ENCODE assay signal across 1 cellular context in the genomic region with DNA sequence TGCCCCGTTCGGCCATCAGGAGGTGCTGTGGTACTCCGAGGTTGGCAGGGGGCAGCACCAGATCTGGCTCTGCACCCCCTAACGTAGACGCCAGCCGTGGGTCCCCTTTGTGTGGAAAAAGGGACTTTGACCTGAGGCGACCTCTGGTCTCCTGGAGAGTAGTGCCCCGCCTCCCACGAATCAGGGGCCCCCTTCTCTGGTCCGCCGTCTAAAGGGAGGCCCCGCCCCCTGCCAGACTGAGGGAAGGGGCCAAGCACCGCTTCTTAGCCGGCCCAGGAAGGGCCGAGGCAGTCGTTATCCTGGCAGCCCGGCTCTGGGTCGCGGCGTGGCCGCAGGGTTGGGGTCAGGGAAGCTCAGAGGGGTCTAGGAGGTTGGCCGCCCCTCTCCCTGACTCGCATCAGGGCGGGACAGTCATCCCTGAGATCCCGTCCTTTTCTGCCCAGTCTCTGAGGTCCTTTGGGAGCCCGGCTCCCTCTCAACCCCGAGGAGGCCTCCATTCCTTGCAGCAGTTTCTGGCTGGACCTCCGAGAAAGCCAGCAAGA.
A peak's percentile ranks its signal among the peaks of the same experiment; 100 is the strongest.
TF ChIP-seq lines count a peak whose summit lies in the region.

No MANE protein-coding gene starts in this region.

TF ChIP-seq in H1, 55 proteins besides CTCF, POLR2A, EP300 and RAD21:
- TF ChIP-seq RBBP5 (IDR thresholded peaks at IDR 0.05; ENCODE audit: borderline replicate concordance, low read depth, low read length), result no peak
- TF ChIP-seq EZH2 (IDR thresholded peaks at IDR 0.05; ENCODE audit: low read depth, low read length, severe bottlenecking), result no peak
- TF ChIP-seq SP1 (IDR thresholded peaks at IDR 0.05; ENCODE audit: low read depth, low read length), result 0 out of 2 replicates have a peak, but pooled peaks have one; percentile 3
- 0 out of 4 replicates have a peak, but pooled peaks of 1 of the 2 experiments have one; percentile 50 for TF ChIP-seq HDAC2 (IDR thresholded peaks at IDR 0.05; ENCODE audit: borderline replicate concordance in 1 of 2, low read depth in 2 of 2, low read length in 2 of 2)
- TF ChIP-seq TAF7 (optimal IDR thresholded peaks at IDR 0.05; ENCODE audit: borderline replicate concordance, low read depth, low read length), result peak; percentile 57
- TF ChIP-seq POLR2AphosphoS5 (IDR thresholded peaks at IDR 0.05; ENCODE audit: low read depth, low read length), result peak; percentile 36
- TF ChIP-seq RNF2 (IDR thresholded peaks at IDR 0.05; ENCODE audit: borderline replicate concordance, low read depth, low read length, missing control alignments, poor library complexity, severe bottlenecking), result no peak
- peak; percentile 23; the same call in 1 of the 2 replicates for TF ChIP-seq GABPA (IDR thresholded peaks at IDR 0.05; ENCODE audit: borderline replicate concordance, insufficient read depth, low read length)
- TF ChIP-seq GTF2F1 (IDR thresholded peaks at IDR 0.05; ENCODE audit: borderline replicate concordance, low read depth, low read length), result no peak
- no peak for TF ChIP-seq KDM5A (IDR thresholded peaks at IDR 0.05; ENCODE audit: low read length)
- TF ChIP-seq MAX (IDR thresholded peaks at IDR 0.05), result 0 out of 2 replicates have a peak, but pooled peaks have one; percentile 3
- TF ChIP-seq RXRA (IDR thresholded peaks at IDR 0.05; ENCODE audit: insufficient read depth, low read depth, low read length), result peak; percentile 68; the same call in 1 of the 2 replicates
- peak; percentile 73 for TF ChIP-seq KDM4A (IDR thresholded peaks at IDR 0.05; ENCODE audit: low read depth, low read length, severe bottlenecking)
- peak; percentile 36; the same call in 1 of the 2 replicates for TF ChIP-seq TAF1 (IDR thresholded peaks at IDR 0.05; ENCODE audit: low read depth, low read length)
- TF ChIP-seq ASH2L (IDR thresholded peaks at IDR 0.05; ENCODE audit: low read length), result no peak
- TF ChIP-seq SP4 (IDR thresholded peaks at IDR 0.05; ENCODE audit: low read length), result peak; percentile 76; the same call in 1 of the 2 replicates
- no peak for TF ChIP-seq TEAD4 (IDR thresholded peaks at IDR 0.05; ENCODE audit: low read depth, low read length)
- TF ChIP-seq SAP30 (IDR thresholded peaks at IDR 0.05; ENCODE audit: insufficient read depth, insufficient replicate concordance, low read length), result peak; percentile 20
- 0 out of 2 replicates have a peak, but pooled peaks have one; percentile 14 for TF ChIP-seq BACH1 (IDR thresholded peaks at IDR 0.05; ENCODE audit: low read length)
